Comparison of ENCODE assay signal across 31 cellular contexts in the genomic region with DNA sequence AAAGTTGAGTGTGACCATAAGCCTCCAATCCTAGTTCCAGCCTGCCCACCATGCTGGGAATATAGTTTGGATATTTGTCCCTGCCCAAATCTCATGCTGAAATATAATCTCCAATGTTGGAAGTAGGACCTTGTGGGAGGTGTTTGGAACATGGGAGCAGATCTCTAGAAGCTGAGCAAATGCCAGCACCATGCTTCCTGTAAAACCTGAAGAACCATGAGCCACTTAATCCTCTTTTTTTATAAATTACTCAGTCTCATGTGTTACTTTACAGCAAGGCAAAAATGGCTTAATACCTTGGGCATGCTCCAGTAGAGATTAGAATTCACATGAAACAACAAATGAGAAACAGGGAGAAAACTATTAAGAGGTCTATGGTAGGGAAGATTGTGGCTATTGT.
"Had no signal": no experiment of that assay in that cellular context is flagged by ENCODE, and none has a peak within 500 bp of the region (broad histone marks: within the 10 kb centered on the region; RNA-seq: fewer than 3 reads in every experiment).

No MANE protein-coding gene starts in this region.

- H3K27ac ChIP-seq: gastrocnemius medialis, ovary, skin epidermis, testis, transverse colon had no signal

- H3K27me3 Mint-ChIP-seq: central memory CD8-positive, alpha-beta T cell; dendritic cell treated with granulocyte-macrophage colony-stimulating factor and Interleukin-4, amounts not matched to agents 40 ng/mL and 50 ng/mL, for 4 days; progenitor cell of endocrine pancreas had no signal

- H3K4me3 Mint-ChIP-seq: activated naive CD4-positive, alpha-beta T cell treated with anti-CD3 and anti-CD28 coated beads, Interleukin-2, amount 50 U/mL, for 24 hours; activated naive CD8-positive, alpha-beta T cell treated with anti-CD3 and anti-CD28 coated beads, Interleukin-2, amount 50 U/mL, for 24 hours; activated T-cell treated with anti-CD3 and anti-CD28 coated beads, Interleukin-2, amount 50 U/mL, for 24 hours; central memory CD8-positive, alpha-beta T cell; dendritic cell treated with granulocyte-macrophage colony-stimulating factor and Interleukin-4, amounts not matched to agents 40 ng/mL and 50 ng/mL, for 4 days; endodermal cell; nephron progenitor cell; T-helper 2 cell treated with Interferon-gamma antibody and Interleukin-4, amounts not matched to agents 5 μg/mL and 100 μg/mL, for 36 hours had no signal

- H3K36me3 Mint-ChIP-seq: activated naive CD4-positive, alpha-beta T cell treated with anti-CD3 and anti-CD28 coated beads, Interleukin-2, amount 50 U/mL, for 24 hours had no signal

- H3K4me3 ChIP-seq: esophagus squamous epithelium, gastrocnemius medialis, mucosa of descending colon, ovary, skin epidermis, testis, transverse colon had no signal

- H3K9me3 Mint-ChIP-seq: activated naive CD4-positive, alpha-beta T cell treated with anti-CD3 and anti-CD28 coated beads, Interleukin-2, amount 50 U/mL, for 24 hours; activated naive CD8-positive, alpha-beta T cell treated with anti-CD3 and anti-CD28 coated beads, Interleukin-2, amount 50 U/mL, for 24 hours; activated T-cell treated with anti-CD3 and anti-CD28 coated beads, Interleukin-2, amount 50 U/mL, for 24 hours; central memory CD8-positive, alpha-beta T cell had no signal

- H3K4me1 Mint-ChIP-seq: central memory CD8-positive, alpha-beta T cell; endodermal cell; nephron progenitor cell had no signal

- H3K9me3 ChIP-seq: esophagus squamous epithelium, gastrocnemius medialis, mucosa of descending colon, ovary, testis, transverse colon had no signal

- H3K4me1 ChIP-seq: gastrocnemius medialis, testis had no signal

- H3K36me3 ChIP-seq: esophagus squamous epithelium, gastrocnemius medialis, ovary, transverse colon had no signal

- ATAC-seq: activated naive CD8-positive, alpha-beta T cell treated with anti-CD3 and anti-CD28 coated beads, Interleukin-2, amount 50 U/mL, for 24 hours; gastrocnemius medialis; left cardiac atrium; left ventricle myocardium superior; mucosa of descending colon; sciatic nerve; stimulated activated naive CD8-positive, alpha-beta T cell treated with anti-CD3 and anti-CD28 coated beads, Interleukin-15, Interleukin-2, amounts not matched to agents 100 U/mL and 50 U/mL, for 24 hours had no signal

- DNase-seq: activated CD4-positive, alpha-beta T cell treated with anti-CD3 and anti-CD28 coated beads for 4 hours; activated CD4-positive, alpha-beta T cell treated with anti-CD3 and anti-CD28 coated beads, Interleukin-2, amount 50 U/mL, for 48 hours; activated CD8-positive, alpha-beta memory T cell treated with anti-CD3 and anti-CD28 coated beads for 24 hours; activated CD8-positive, alpha-beta memory T cell treated with anti-CD3 and anti-CD28 coated beads, Interleukin-2, amount 50 U/mL, for 4 hours; activated gamma-delta T cell; activated naive CD8-positive, alpha-beta T cell treated with anti-CD3 and anti-CD28 coated beads, Interleukin-2, amount 50 U/mL, for 24 hours; activated T-cell treated with anti-CD3 and anti-CD28 coated beads, Interleukin-2, amount 50 U/mL, for 24 hours; amygdala; endodermal cell; esophagus squamous epithelium; gastrocnemius medialis; glutamatergic neuron; islet precursor cell; left cardiac atrium; left ventricle myocardium superior; mucosa of descending colon; nephron progenitor cell; ovary; retina; stimulated activated CD4-positive, alpha-beta T cell treated with anti-CD3 and anti-CD28 coated beads, Interleukin-12 subunit alpha, Interleukin-12 subunit beta, amount 100 ng/mL, for 4 hours; stimulated activated CD4-positive, alpha-beta T cell treated with anti-CD3 and anti-CD28 coated beads, Interleukin-4, amount 100 ng/mL, for 1 hour; stimulated activated naive CD8-positive, alpha-beta T cell treated with anti-CD3 and anti-CD28 coated beads, Interleukin-15, Interleukin-2, amounts not matched to agents 100 U/mL and 50 U/mL, for 24 hours; testis; transverse colon had no signal

- H3K27me3 ChIP-seq: esophagus squamous epithelium, gastrocnemius medialis, ovary, testis, transverse colon had no signal

- H3K27ac Mint-ChIP-seq: activated naive CD4-positive, alpha-beta T cell treated with anti-CD3 and anti-CD28 coated beads, Interleukin-2, amount 50 U/mL, for 24 hours; activated naive CD8-positive, alpha-beta T cell treated with anti-CD3 and anti-CD28 coated beads, Interleukin-2, amount 50 U/mL, for 24 hours; activated T-cell treated with anti-CD3 and anti-CD28 coated beads, Interleukin-2, amount 50 U/mL, for 24 hours; dendritic cell treated with granulocyte-macrophage colony-stimulating factor and Interleukin-4, amounts not matched to agents 40 ng/mL and 50 ng/mL, for 4 days; endodermal cell; nephron progenitor cell; progenitor cell of endocrine pancreas; T-helper 2 cell treated with Interferon-gamma antibody and Interleukin-4, amounts not matched to agents 5 μg/mL and 100 μg/mL, for 36 hours had no signal
